ENCODE assay signal across 19 cellular contexts in genomic region chr4:183073838-183074145, GRCh38. TPM values are rescaled to one million over a fixed set of nuclear protein-coding genes. Genes with fewer than 3 reads are reported as not detected.
A peak's percentile ranks its signal among the peaks of the same experiment; 100 is the strongest.
DNase-seq lines count a peak whose midpoint lies in the region; ATAC-seq and TF ChIP-seq lines count a peak whose summit lies in the region.
"Had no signal": no experiment of that assay in that cellular context is flagged by ENCODE, and none has a peak within 500 bp of the region (broad histone marks: within the 10 kb centered on the region; RNA-seq: fewer than 3 reads in every experiment).

No MANE protein-coding gene starts in this region.

- no peaks in the 10 kb centered on the region for H3K79me2 ChIP-seq in OCI-LY7 (ENCODE audit: insufficient read depth, low read depth, low read length)

- no peak for DNase-seq in natural killer cell
- no peak for DNase-seq in natural killer cell treated with Interleukin-12 subunit alpha and Interleukin-12 subunit beta and Interleukin-15 and Interleukin-18, amount 100 ng/mL, for 72 hours (ENCODE audit: low spot score)
- DNase-seq in OCI-LY7 (ENCODE audit: low spot score): no peak
- no peak for DNase-seq in endodermal cell
- no peak for DNase-seq in type B pancreatic cell (ENCODE audit: extremely low spot score, unreplicated experiment)
- DNase-seq in D341Med (ENCODE audit: low spot score): no peak
- no peak for DNase-seq in hypothalamus (lab: John Stamatoyannopoulos, UW)
- no peak for DNase-seq in activated CD4-positive, alpha-beta T cell treated with anti-CD3 and anti-CD28 coated beads for 1 hour
- DNase-seq: NCI-H1048 had no signal

- H3K4me1 Mint-ChIP-seq in natural killer cell: no peaks in the 10 kb centered on the region
- H3K4me1 Mint-ChIP-seq in natural killer cell treated with Interleukin-12 subunit alpha and Interleukin-12 subunit beta and Interleukin-15 and Interleukin-18, amount 100 ng/mL, for 72 hours (ENCODE audit: low read depth in 2 of 2): no peaks in the 10 kb centered on the region
- H3K4me1 Mint-ChIP-seq in endodermal cell: peaks cover 23% of the 10 kb centered on the region
- H3K4me1 Mint-ChIP-seq in type B pancreatic cell (ENCODE audit: unreplicated experiment): peaks cover 10% of the 10 kb centered on the region
- H3K4me1 Mint-ChIP-seq: activated CD4-positive, alpha-beta memory T cell treated with anti-CD3 and anti-CD28 coated beads, Interleukin-2, amount 10 ng/mL, durations not matched to agents 7 days and 5 days had no signal

- intact Hi-C loops in natural killer cell (cut with micrococcal nuclease) (loop anchor here (1.0 to 5.0 kb wide), 2 partner anchors 189 to 334 kb away; no protein-coding TSS in a partner anchor), OCI-LY7 (cut with micrococcal nuclease; ENCODE audit: unreplicated experiment) (loop anchor here (1.0 to 2.0 kb wide), 2 partner anchors 189 to 333 kb away; no protein-coding TSS in a partner anchor)

- TF ChIP-seq CTCF in natural killer cell (IDR thresholded peaks at IDR 0.05) (peak; percentile 30), OCI-LY7 (conservative IDR thresholded peaks at IDR 0.05; ENCODE audit: low read length) (peak; percentile 51; the same call in 1 of the 2 replicates), endodermal cell (conservative IDR thresholded peaks at IDR 0.05) (peak; percentile 46), type B pancreatic cell (conservative IDR thresholded peaks at IDR 0.05) (peak; percentile 60)

- H3K9me2 ChIP-seq in OCI-LY7 (ENCODE audit: insufficient read depth, low read length): no peaks in the 10 kb centered on the region

- H3K4me3 ChIP-seq in OCI-LY7 (ENCODE audit: low read depth, low read length, poor library complexity, severe bottlenecking) (no peak overlapping the region), endodermal cell (ENCODE audit: low read length) (peak overlapping the region; percentile 69)
- H3K4me3 ChIP-seq: breast epithelium, HAP-1, lower lobe of right lung, right lobe of liver, stomach, vagina had no signal

- no peaks in the 10 kb centered on the region for H3K9me3 ChIP-seq in OCI-LY7 (ENCODE audit: low read length)
- H3K9me3 ChIP-seq in endodermal cell (ENCODE audit: control insufficient read depth, low read length): peaks cover 20% of the 10 kb centered on the region
- H3K9me3 ChIP-seq: HAP-1, right lobe of liver, vagina had no signal

- H3K4me1 ChIP-seq in OCI-LY7 (ENCODE audit: insufficient read depth, low read length, poor library complexity, severe bottlenecking) (no peaks in the 10 kb centered on the region), endodermal cell (ENCODE audit: control insufficient read depth, insufficient read depth, low read length) (peaks cover 4% of the 10 kb centered on the region)
- H3K4me1 ChIP-seq: breast epithelium, lower lobe of right lung, vagina had no signal

- CTCF ChIA-PET in OCI-LY7 (lab: Charles Lee; ENCODE audit: unreplicated experiment): no interaction called here

- 26 to 60% methylated on average over 1 to 2 of the region's 2 CpGs for WGBS in endodermal cell (ENCODE audit: insufficient coverage in 1 of 2, insufficient read length in 1 of 2), 2 experiments

- H3K27me3 ChIP-seq in endodermal cell (ENCODE audit: control insufficient read depth, insufficient read depth, low read length, poor library complexity, severe bottlenecking): no peaks in the 10 kb centered on the region
- H3K27me3 ChIP-seq: breast epithelium, right lobe of liver, stomach, vagina had no signal

- no peaks in the 10 kb centered on the region; the same call in 1 of the 2 replicates for H4K20me1 ChIP-seq in OCI-LY7 (ENCODE audit: insufficient read depth, low read length)

- H3K4me3 Mint-ChIP-seq in natural killer cell (no peak overlapping the region), endodermal cell (no peak overlapping the region), type B pancreatic cell (no peak overlapping the region)
- no peak overlapping the region for H3K4me3 Mint-ChIP-seq in natural killer cell treated with Interleukin-12 subunit alpha and Interleukin-12 subunit beta and Interleukin-15 and Interleukin-18, amount 100 ng/mL, for 72 hours
- H3K4me3 Mint-ChIP-seq: activated CD4-positive, alpha-beta memory T cell treated with anti-CD3 and anti-CD28 coated beads, Interleukin-2, amount 10 ng/mL, durations not matched to agents 7 days and 5 days; CD8-positive, alpha-beta T cell had no signal

- no peak overlapping the region for H3K9ac ChIP-seq in endodermal cell (ENCODE audit: extremely low read depth, low read length, poor library complexity, severe bottlenecking)

- no peaks in the 10 kb centered on the region for H3K36me3 ChIP-seq in OCI-LY7 (ENCODE audit: insufficient read depth, low read length)
- H3K36me3 ChIP-seq in endodermal cell (ENCODE audit: control insufficient read depth, insufficient read depth, low read length): no peaks in the 10 kb centered on the region
- H3K36me3 ChIP-seq: breast epithelium, HAP-1, lower lobe of right lung, right lobe of liver, stomach, vagina had no signal

- no peak overlapping the region; the same call in 1 of the 2 replicates for H2AFZ ChIP-seq in OCI-LY7 (ENCODE audit: low read length)

- H3K27ac ChIP-seq in OCI-LY7 (ENCODE audit: low read depth, low read length, poor library complexity, severe bottlenecking): no peak overlapping the region
- H3K27ac ChIP-seq in endodermal cell (ENCODE audit: low read depth, low read length): no peak overlapping the region
- H3K27ac ChIP-seq: breast epithelium, lower lobe of right lung, right lobe of liver, stomach, vagina had no signal

- H3K27ac Mint-ChIP-seq in natural killer cell (no peak overlapping the region), endodermal cell (no peak overlapping the region), type B pancreatic cell (peak overlapping the region; percentile 45)
- H3K27ac Mint-ChIP-seq in natural killer cell treated with Interleukin-12 subunit alpha and Interleukin-12 subunit beta and Interleukin-15 and Interleukin-18, amount 100 ng/mL, for 72 hours: no peak overlapping the region
- H3K27ac Mint-ChIP-seq: activated CD4-positive, alpha-beta memory T cell treated with anti-CD3 and anti-CD28 coated beads, Interleukin-2, amount 10 ng/mL, durations not matched to agents 7 days and 5 days; activated naive CD4-positive, alpha-beta T cell treated with anti-CD3 and anti-CD28 coated beads, Interleukin-2, amount 50 U/mL, for 72 hours; CD8-positive, alpha-beta T cell had no signal

- no peak for ATAC-seq in natural killer cell
- ATAC-seq in natural killer cell treated with Interleukin-12 subunit alpha and Interleukin-12 subunit beta and Interleukin-15 and Interleukin-18, amount 100 ng/mL, for 72 hours: no peak
- ATAC-seq: activated CD4-positive, CD25-positive, alpha-beta regulatory T cell treated with anti-CD3 and anti-CD28 coated beads, Interleukin-2, amount 50 U/mL, for 24 hours; CD8-positive, alpha-beta T cell had no signal

- BruUV-seq in OCI-LY7 (replicated peaks; lab: Mats Ljungman, UMichigan): no TSS peak

- H3K36me3 Mint-ChIP-seq in natural killer cell (no peaks in the 10 kb centered on the region), endodermal cell (ENCODE audit: low read depth) (no peaks in the 10 kb centered on the region), type B pancreatic cell (no peaks in the 10 kb centered on the region)
- H3K36me3 Mint-ChIP-seq in natural killer cell treated with Interleukin-12 subunit alpha and Interleukin-12 subunit beta and Interleukin-15 and Interleukin-18, amount 100 ng/mL, for 72 hours: no peaks in the 10 kb centered on the region
- H3K36me3 Mint-ChIP-seq: activated naive CD4-positive, alpha-beta T cell treated with anti-CD3 and anti-CD28 coated beads, Interleukin-2, amount 50 U/mL, for 72 hours; CD8-positive, alpha-beta T cell had no signal

- H3K9me3 Mint-ChIP-seq in natural killer cell (no peaks in the 10 kb centered on the region), endodermal cell (peaks cover 32% of the 10 kb centered on the region), type B pancreatic cell (no peaks in the 10 kb centered on the region)
- no peaks in the 10 kb centered on the region for H3K9me3 Mint-ChIP-seq in natural killer cell treated with Interleukin-12 subunit alpha and Interleukin-12 subunit beta and Interleukin-15 and Interleukin-18, amount 100 ng/mL, for 72 hours
- H3K9me3 Mint-ChIP-seq: activated CD4-positive, alpha-beta memory T cell treated with anti-CD3 and anti-CD28 coated beads, Interleukin-2, amount 10 ng/mL, durations not matched to agents 7 days and 5 days; activated naive CD4-positive, alpha-beta T cell treated with anti-CD3 and anti-CD28 coated beads, Interleukin-2, amount 50 U/mL, for 72 hours had no signal

- H3K27me3 Mint-ChIP-seq in natural killer cell (ENCODE audit: low read depth in 2 of 2) (peaks cover 5 to 10% of the 10 kb centered on the region in 2 donors), endodermal cell (ENCODE audit: insufficient read depth) (no peaks in the 10 kb centered on the region), type B pancreatic cell (peaks cover 13% of the 10 kb centered on the region)
- peaks cover 8 to 36% of the 10 kb centered on the region in 2 donors for H3K27me3 Mint-ChIP-seq in natural killer cell treated with Interleukin-12 subunit alpha and Interleukin-12 subunit beta and Interleukin-15 and Interleukin-18, amount 100 ng/mL, for 72 hours

- POLR2A ChIA-PET in OCI-LY7 (lab: Charles Lee): interaction anchor here (0.5 kb wide), 1 partner anchor 36 kb away, joined by 3 read pairs; no protein-coding TSS in a partner anchor

- H3K4me2 ChIP-seq in OCI-LY7 (ENCODE audit: low read length): no peak overlapping the region

RNA-seq across cellular contexts. Expression of gene WWC2, which starts 25.3 kb away (rescaled TPM):
- total RNA-seq in natural killer cell: 10 to 100 TPM in 1 of 3 donors, 1 to 10 TPM in 2; 8.2 to 22.7 (median 9.2) TPM
- total RNA-seq in natural killer cell treated with Interleukin-12 subunit alpha and Interleukin-12 subunit beta and Interleukin-15 and Interleukin-18, amount 100 ng/mL, for 72 hours: 10 to 100 TPM in 1 of 2 donors, 1 to 10 TPM in 1; 5.1 to 10.0 TPM
- total RNA-seq in OCI-LY7 (2014; rRNA removed; shearing (Covaris generic)): not detected in 2 replicates
- not detected in 2 replicates for total RNA-seq in OCI-LY7 (2022)
- total RNA-seq in endodermal cell: 100 to 1,000 TPM in 1 of 2 donors, 10 to 100 TPM in 1; 98.2 to 108 TPM
- 32.3 TPM for polyA plus RNA-seq in endodermal cell (2013, experiment 1 of 2)
- polyA plus RNA-seq in endodermal cell (2013, experiment 2 of 2): 32.7 TPM
- total RNA-seq in type B pancreatic cell (ENCODE audit: low replicate concordance): 23.9 and 24.6 TPM in 2 replicates

Comparison
In these comparisons a context has a peak if more than half of its experiments do, and no peak if none do; other contexts are left out.
1. RNA of gene WWC2, which starts 25.3 kb away (total RNA-seq): 98.2 to 108 TPM in endodermal cell, 23.9 to 24.6 TPM in type B pancreatic cell, 5.1 to 10.0 TPM in natural killer cell treated with Interleukin-12 subunit alpha and Interleukin-12 subunit beta and Interleukin-15 and Interleukin-18, amount 100 ng/mL, for 72 hours and 8.2 to 22.7 TPM in natural killer cell; not detected in OCI-LY7; every median in the first group is over 4 times any median in the second.
2. Peak in every context shown above with its lines, with median percentiles within 50 percentile points of each other: CTCF ChIP-seq.